Comparison of ENCODE assay signal across 16 cellular contexts in genomic region chr10:102935510-102935909, GRCh38.
"Had no signal": no experiment of that assay in that cellular context is flagged by ENCODE, and none has a peak within 500 bp of the region (broad histone marks: within the 10 kb centered on the region; RNA-seq: fewer than 3 reads in every experiment).

No MANE protein-coding gene starts in this region.

- H3K27me3 Mint-ChIP-seq: activated naive CD4-positive, alpha-beta T cell treated with anti-CD3 and anti-CD28 coated beads, Interleukin-2, amount 50 U/mL, for 24 hours; stimulated activated naive CD8-positive, alpha-beta T cell treated with anti-CD3 and anti-CD28 coated beads, Interleukin-15, Interleukin-2, amounts not matched to agents 100 ng/mL and 50 ng/mL, for 24 hours had no signal

- ATAC-seq: activated CD8-positive, alpha-beta T cell treated with anti-CD3 and anti-CD28 coated beads, Interleukin-2, amount 10 ng/mL, durations not matched to agents 7 days and 5 days; body of pancreas; gastrocnemius medialis; left lung; sciatic nerve had no signal

- H3K4me3 ChIP-seq: body of pancreas, gastrocnemius medialis, left lung, neural progenitor cell, ovary, suprapubic skin, upper lobe of left lung had no signal

- H3K9me3 Mint-ChIP-seq: activated naive CD4-positive, alpha-beta T cell treated with anti-CD3 and anti-CD28 coated beads, Interleukin-2, amount 50 U/mL, for 24 hours; stimulated activated naive CD8-positive, alpha-beta T cell treated with anti-CD3 and anti-CD28 coated beads, Interleukin-15, Interleukin-2, amounts not matched to agents 100 ng/mL and 50 ng/mL, for 24 hours had no signal

- H3K27me3 ChIP-seq: body of pancreas, gastrocnemius medialis, left lung, neural progenitor cell, ovary, suprapubic skin, upper lobe of left lung had no signal

- H3K9me3 ChIP-seq: body of pancreas, gastrocnemius medialis, left lung, ovary, suprapubic skin, upper lobe of left lung had no signal

- H3K27ac ChIP-seq: body of pancreas, gastrocnemius medialis, left lung, neural progenitor cell, ovary, suprapubic skin, upper lobe of left lung had no signal

- H3K4me1 ChIP-seq: body of pancreas, gastrocnemius medialis, left lung, neural progenitor cell, suprapubic skin, upper lobe of left lung had no signal

- H3K4me1 Mint-ChIP-seq: neural progenitor cell had no signal

- H3K4me3 Mint-ChIP-seq: activated CD8-positive, alpha-beta T cell treated with anti-CD3 and anti-CD28 coated beads, Interleukin-2, amount 10 ng/mL, durations not matched to agents 7 days and 5 days; activated naive CD4-positive, alpha-beta T cell treated with anti-CD3 and anti-CD28 coated beads, Interleukin-2, amount 50 U/mL, for 24 hours; mesothelial cell of epicardium; neural progenitor cell had no signal

- H3K36me3 ChIP-seq: gastrocnemius medialis, left lung, neural progenitor cell, ovary, suprapubic skin, upper lobe of left lung had no signal

- DNase-seq: activated CD8-positive, alpha-beta T cell treated with anti-CD3 and anti-CD28 coated beads, Interleukin-2, amount 10 ng/mL, durations not matched to agents 7 days and 5 days; activated effector memory CD4-positive, alpha-beta T cell treated with Interleukin-2 at 50 U/mL for 16 hours; amygdala; body of pancreas; caudate nucleus; gastrocnemius medialis; islet precursor cell; left lung; ovary; upper lobe of left lung had no signal

- H3K27ac Mint-ChIP-seq: activated CD8-positive, alpha-beta T cell treated with anti-CD3 and anti-CD28 coated beads, Interleukin-2, amount 10 ng/mL, durations not matched to agents 7 days and 5 days; activated naive CD4-positive, alpha-beta T cell treated with anti-CD3 and anti-CD28 coated beads, Interleukin-2, amount 50 U/mL, for 24 hours; mesothelial cell of epicardium; neural progenitor cell had no signal
